Comparison of ENCODE assay signal across 1 cellular context in genomic region chr15:69468241-69469121, GRCh38.
TF ChIP-seq lines count a peak whose summit lies in the region.

No MANE protein-coding gene starts in this region.

TF ChIP-seq in GM12878, 131 proteins besides CTCF, POLR2A, EP300 and RAD21 (continued from another document):
- TF ChIP-seq SKIL (IDR thresholded peaks at IDR 0.05; ENCODE audit: low read depth, poor library complexity, severe bottlenecking) = peak; percentile 90
- TF ChIP-seq HDAC2 (IDR thresholded peaks at IDR 0.05) = no peak
- peak; percentile 64; the same call in 1 of the 2 replicates for TF ChIP-seq YY1 (IDR thresholded peaks at IDR 0.05; ENCODE audit: low read depth, low read length)
- peak; percentile 26 to 59; a peak in 2 of 4 replicates for TF ChIP-seq BHLHE40 (IDR thresholded peaks at IDR 0.05; ENCODE audit: borderline replicate concordance in 1 of 2, low read depth in 2 of 2, low read length in 1 of 2)
- TF ChIP-seq POLR2AphosphoS5 (IDR thresholded peaks at IDR 0.05; ENCODE audit: low read length) = no peak
- no peak for TF ChIP-seq SMAD5 (IDR thresholded peaks at IDR 0.05; ENCODE audit: low read depth)
- 0 out of 2 replicates have a peak, but pooled peaks have one; percentile 12 for TF ChIP-seq ZNF24 (IDR thresholded peaks at IDR 0.05)
- no peak for TF ChIP-seq TCF3 (IDR thresholded peaks at IDR 0.05; ENCODE audit: borderline replicate concordance, insufficient read depth, low read depth, low read length)
- 0 out of 2 replicates have a peak, but pooled peaks have one; percentile 59 for TF ChIP-seq IKZF1 (conservative IDR thresholded peaks at IDR 0.05)
- TF ChIP-seq RUNX3 (IDR thresholded peaks at IDR 0.05; ENCODE audit: low read length) = peak; percentile 87
- 0 out of 2 replicates have a peak, but pooled peaks have one; percentile 5 for TF ChIP-seq PKNOX1 (IDR thresholded peaks at IDR 0.05)
- TF ChIP-seq MTA2 (IDR thresholded peaks at IDR 0.05; ENCODE audit: low read depth) = peak; percentile 88
- TF ChIP-seq SPI1 (IDR thresholded peaks at IDR 0.05; ENCODE audit: borderline replicate concordance, insufficient read depth, low read depth, low read length) = peak; percentile 82
- TF ChIP-seq MXI1 (IDR thresholded peaks at IDR 0.05; ENCODE audit: low read depth, low read length) = 0 out of 2 replicates have a peak, but pooled peaks have one; percentile 31
- TF ChIP-seq IKZF2 (IDR thresholded peaks at IDR 0.05) = peak; percentile 56 to 59
- TF ChIP-seq JUND (IDR thresholded peaks at IDR 0.05; ENCODE audit: low read depth, low read length) = peak; percentile 24; the same call in 1 of the 2 replicates
- TF ChIP-seq NR2F1 (conservative IDR thresholded peaks at IDR 0.05) = peak; percentile 90
- peak; percentile 57; the same call in 1 of the 2 replicates for TF ChIP-seq TCF12 (IDR thresholded peaks at IDR 0.05; ENCODE audit: low read depth, low read length)
- TF ChIP-seq NBN (IDR thresholded peaks at IDR 0.05) = peak; percentile 47; the same call in 1 of the 2 replicates
